Comparison of ENCODE assay signal across 29 cellular contexts in genomic region chr10:118970770-118971169, GRCh38. TPM values are rescaled to one million over a fixed set of nuclear protein-coding genes. Genes with fewer than 3 reads are reported as not detected.
DNase-seq lines count a peak whose midpoint lies in the region; ATAC-seq and TF ChIP-seq lines count a peak whose summit lies in the region.
"Had no signal": no experiment of that assay in that cellular context is flagged by ENCODE, and none has a peak within 500 bp of the region (broad histone marks: within the 10 kb centered on the region; RNA-seq: fewer than 3 reads in every experiment).

No MANE protein-coding gene starts in this region.

- H3K27me3 ChIP-seq in psoas muscle (ENCODE audit: insufficient read depth in 3 of 3, low read length in 2 of 3) = no peaks in the 10 kb centered on the region
- H3K27me3 ChIP-seq: ascending aorta, stomach, thyroid gland had no signal

- peaks cover 28% of the 10 kb centered on the region for H3K4me1 ChIP-seq in psoas muscle
- H3K4me1 ChIP-seq: ascending aorta, stomach, thyroid gland had no signal

- intact Hi-C loops in psoas muscle (cut with DNase I) = no loop called here

- ATAC-seq in psoas muscle = peak; percentile 30 to 67 (median 57)
- ATAC-seq in GM18505 (IDR thresholded peaks at IDR 0.05; ENCODE audit: unreplicated experiment) = no peak
- ATAC-seq: naive thymus-derived CD8-positive, alpha-beta T cell had no signal

- H3K27ac ChIP-seq in psoas muscle (peak overlapping the region; percentile 62), caudate nucleus (ENCODE audit: low read depth, low read length) (no peak overlapping the region)
- H3K27ac ChIP-seq: ascending aorta, dorsolateral prefrontal cortex, RWPE1, SK-N-MC, skin epidermis, stomach, thyroid gland had no signal

- TF ChIP-seq CTCF in choroid plexus epithelial cell (conservative IDR thresholded peaks at IDR 0.05; ENCODE audit: low read depth, low read length) (no peak), psoas muscle (IDR thresholded peaks at IDR 0.05) (no peak)

- H3K4me3 ChIP-seq in choroid plexus epithelial cell (ENCODE audit: low read depth, low read length) (no peak overlapping the region), psoas muscle (no peak overlapping the region)
- H3K4me3 ChIP-seq: ascending aorta, dorsolateral prefrontal cortex, SK-N-MC, skin epidermis, stomach, thyroid gland had no signal

- no peaks in the 10 kb centered on the region for H3K36me3 ChIP-seq in psoas muscle (ENCODE audit: insufficient read depth in 1 of 2, low read depth in 1 of 2)
- H3K36me3 ChIP-seq: ascending aorta, stomach, thyroid gland had no signal

- H3K9me3 ChIP-seq in psoas muscle = no peaks in the 10 kb centered on the region
- H3K9me3 ChIP-seq: ascending aorta, thyroid gland had no signal

- TF ChIP-seq POLR2A in GM18505 (IDR thresholded peaks at IDR 0.05; ENCODE audit: borderline replicate concordance, extremely low read depth, insufficient read depth, insufficient read length) = no peak

- WGBS in psoas muscle, 3 donors = 12 to 16% (median 14%) methylated on average over 5 of the region's 5 CpGs

- DNase-seq in NCI-H1105 treated with DMSO at 0.1 percent for 48 hours (lab: John Stamatoyannopoulos, UW) = peak; percentile 6
- DNase-seq in NCI-H1105 (lab: John Stamatoyannopoulos, UW) = no peak
- peak; percentile 24 for DNase-seq in NCI-H2227 treated with DMSO at 0.1 percent for 48 hours (lab: John Stamatoyannopoulos, UW)
- peak; percentile 40 for DNase-seq in choroid plexus epithelial cell (ENCODE audit: low read depth)
- DNase-seq in psoas muscle = peak; percentile 30 to 65
- DNase-seq in dedifferentiated amniotic fluid mesenchymal stem cell (ENCODE audit: extremely low spot score) = no peak
- no peak for DNase-seq in caudate nucleus (lab: John Stamatoyannopoulos, UW)
- DNase-seq: 8988T; activated CD4-positive, alpha-beta T cell treated with anti-CD3 and anti-CD28 coated beads for 4 hours; activated CD8-positive, alpha-beta memory T cell treated with anti-CD3 and anti-CD28 coated beads for 24 hours; activated effector memory CD4-positive, alpha-beta T cell treated with anti-CD3 and anti-CD28 coated beads, Interleukin-2, amount 50 U/mL, for 16 hours; activated naive CD8-positive, alpha-beta T cell treated with anti-CD3 and anti-CD28 coated beads for 36 hours; activated T-cell treated with anti-CD3 and anti-CD28 coated beads, Interleukin-2, amount 50 U/mL, for 1 hour; CD4-positive, alpha-beta memory T cell; central memory CD4-positive, alpha-beta T cell; DMS53; dorsolateral prefrontal cortex; naive thymus-derived CD8-positive, alpha-beta T cell; NCI-H1417 treated with DMSO at 0.1 percent for 48 hours; NCI-H510A treated with DMSO at 0.1 percent for 48 hours; stimulated activated CD8-positive, alpha-beta memory T cell treated with anti-CD3 and anti-CD28 coated beads, Interleukin-4, amount 100 ng/mL, for 48 hours; stomach; T-helper 2 cell; thyroid gland had no signal

RNA-seq across cellular contexts. Expression of gene NANOS1, which starts 58.7 kb away (rescaled TPM):
- total RNA-seq in psoas muscle = 10 to 100 TPM in 3 of 4 donors, 1 to 10 TPM in 1; 9.7 to 59.4 (median 17.1) TPM
- 10 to 100 TPM in 2 of 3 donors, 1 to 10 TPM in 1; 1.4 to 32.8 (median 30.7) TPM for polyA plus RNA-seq in psoas muscle

Comparison
In these comparisons a context has a peak if more than half of its experiments do, and no peak if none do; other contexts are left out.
1. DNase-seq: peak in NCI-H1105 treated with DMSO at 0.1 percent for 48 hours (single experiment), NCI-H2227 treated with DMSO at 0.1 percent for 48 hours (single experiment), choroid plexus epithelial cell (single experiment) and psoas muscle (2 of 2); none in NCI-H1105 (single experiment), dedifferentiated amniotic fluid mesenchymal stem cell (single experiment) and caudate nucleus (0 of 61).